Comparison of ENCODE assay signal across 9 cellular contexts in genomic region chr5:61330341-61330878, GRCh38. TPM values are rescaled to one million over a fixed set of nuclear protein-coding genes. Genes with fewer than 3 reads are reported as not detected.
DNase-seq lines count a peak whose midpoint lies in the region; ATAC-seq, FAIRE-seq and TF ChIP-seq lines count a peak whose summit lies in the region.
"Had no signal": no experiment of that assay in that cellular context is flagged by ENCODE, and none has a peak within 500 bp of the region (broad histone marks: within the 10 kb centered on the region; RNA-seq: fewer than 3 reads in every experiment).

No MANE protein-coding gene starts in this region.

- H3K56ac ChIP-seq in IMR-90 (ENCODE audit: extremely low read depth, insufficient read depth, low read length) (peak overlapping the region; percentile 80), H1 (replicated peaks; ENCODE audit: insufficient read length, low read depth, low read length) (no peak overlapping the region)

- no peaks in the 10 kb centered on the region for H3K36me3 ChIP-seq in IMR-90 (ENCODE audit: control insufficient read depth, insufficient read depth, low read length)
- no peaks in the 10 kb centered on the region for H3K36me3 ChIP-seq in H1 (ENCODE audit: control insufficient read depth in 2 of 4, insufficient read depth in 4 of 4, low read length in 3 of 4)
- H3K36me3 ChIP-seq in mesodermal cell (ENCODE audit: control insufficient read depth, insufficient read depth, low read length): no peaks in the 10 kb centered on the region
- no peaks in the 10 kb centered on the region for H3K36me3 ChIP-seq in upper lobe of left lung

- H3K14ac ChIP-seq in IMR-90 (replicated peaks; ENCODE audit: low read depth, low read length): peak overlapping the region; percentile 41
- H3K14ac ChIP-seq in H1 (ENCODE audit: insufficient read length): no peak overlapping the region

- in situ Hi-C loops in IMR-90 (cut with MboI; ENCODE audit: low sequenced_read_pairs): loop anchor here (25.0 kb wide), 1 partner anchor 482 kb away; no protein-coding TSS in a partner anchor

- peaks cover 10 to 34% of the 10 kb centered on the region in 2 experiments for H3K79me1 ChIP-seq in IMR-90 (ENCODE audit: low read depth in 1 of 2, low read length in 2 of 2)
- no peaks in the 10 kb centered on the region for H3K79me1 ChIP-seq in H1 (ENCODE audit: low read depth, low read length)

- H2BK12ac ChIP-seq in H1 (ENCODE audit: low read depth, low read length): peak overlapping the region; percentile 60; the same call in 1 of the 2 replicates

- H3K4ac ChIP-seq in IMR-90 (ENCODE audit: low read depth, low read length) (peak overlapping the region; percentile 63), H1 (replicated peaks; ENCODE audit: insufficient read length, low read depth, low read length) (no peak overlapping the region)

- H3K4me2 ChIP-seq in IMR-90 (ENCODE audit: low read depth, low read length): peak overlapping the region; percentile 83
- peak overlapping the region; percentile 69 to 97 for H3K4me2 ChIP-seq in H1 (ENCODE audit: insufficient read depth in 1 of 2, low read depth in 2 of 2, low read length in 2 of 2)

- H3K9ac ChIP-seq in IMR-90 (ENCODE audit: low read depth, low read length): peak overlapping the region; percentile 90
- H3K9ac ChIP-seq in H1 (replicated peaks in 1 of 4; ENCODE audit: extremely low read depth in 1 of 4, low read depth in 3 of 4, low read length in 3 of 4): peak overlapping the region in 2 of 4 experiments; percentile 51 to 60; a peak in 4 of 7 replicates

- H3K79me2 ChIP-seq in H1 (ENCODE audit: control insufficient read depth in 1 of 2, insufficient read depth in 2 of 2, low read length in 2 of 2): peaks cover 0 to 16% of the 10 kb centered on the region in 2 experiments; a peak in 2 of 4 replicates

- H2AFZ ChIP-seq in IMR-90 (replicated peaks; ENCODE audit: low read length, poor library complexity): peak overlapping the region; percentile 94
- H2AFZ ChIP-seq in H1 (ENCODE audit: low read length): peak overlapping the region; percentile 87

- peak overlapping the region; percentile 5 for H2BK120ac ChIP-seq in IMR-90 (ENCODE audit: low read depth, low read length)
- no peak overlapping the region for H2BK120ac ChIP-seq in H1 (replicated peaks; ENCODE audit: low read depth, low read length)

- DNase-seq in NCI-H1436 (lab: John Stamatoyannopoulos, UW): peak; percentile 29
- no peak for DNase-seq in NCI-H1436 treated with DMSO at 0.1 percent for 48 hours (lab: John Stamatoyannopoulos, UW)
- DNase-seq in IMR-90: peak; percentile 45
- peak in 4 of 5 donors; percentile 8 to 22 (median 20) for DNase-seq in T-helper 1 cell
- DNase-seq in H1 (ENCODE audit: low read depth in 1 of 2, low spot score in 2 of 2): peak in 1 of 2 experiments; percentile 75
- DNase-seq in upper lobe of left lung: peak in 1 of 2 donors; percentile 79

- peak overlapping the region; percentile 77 for H2AK9ac ChIP-seq in IMR-90 (replicated peaks; ENCODE audit: low read depth, low read length, poor library complexity)

- peaks cover 13% of the 10 kb centered on the region for H3K9me1 ChIP-seq in IMR-90 (ENCODE audit: insufficient read depth, low read length)

- H3K23ac ChIP-seq in IMR-90 (ENCODE audit: low read depth, low read length): peak overlapping the region; percentile 42
- H3K23ac ChIP-seq in H1 (ENCODE audit: insufficient read length): no peak overlapping the region

- dilution Hi-C loops in IMR-90 (cut with HindIII; ENCODE audit: low sequenced_read_pairs, unreplicated experiment): no loop called here

- H3K27me3 ChIP-seq in IMR-90 (ENCODE audit: control insufficient read depth, insufficient read depth, low read length) (no peaks in the 10 kb centered on the region), H1 (replicated peaks in 1 of 4; ENCODE audit: control insufficient read depth in 3 of 4, extremely low read depth in 1 of 4, insufficient read depth in 3 of 4, low read length in 3 of 4) (peaks cover 18 to 66% (median 45%) of the 10 kb centered on the region in 4 experiments), upper lobe of left lung (no peaks in the 10 kb centered on the region)

- H3K18ac ChIP-seq in IMR-90 (ENCODE audit: low read depth, low read length) (peak overlapping the region; percentile 72), H1 (ENCODE audit: extremely low read depth, low read length) (no peak overlapping the region; the same call in 1 of the 2 replicates)

- peaks cover 30% of the 10 kb centered on the region for H4K20me1 ChIP-seq in IMR-90 (ENCODE audit: insufficient read depth, low read length)
- peaks cover 21 to 30% of the 10 kb centered on the region in 2 experiments for H4K20me1 ChIP-seq in H1 (replicated peaks in 1 of 2; ENCODE audit: control insufficient read depth in 1 of 2, insufficient read depth in 2 of 2, low read length in 2 of 2)

- TF ChIP-seq EP300 in H1 (IDR thresholded peaks at IDR 0.05; ENCODE audit: borderline replicate concordance in 1 of 2, low read depth in 2 of 2, low read length in 2 of 2) (no peak), upper lobe of left lung (IDR thresholded peaks at IDR 0.05) (peak in 1 of 4 donors; percentile 5)

- H3K9me3 ChIP-seq in IMR-90 (ENCODE audit: control insufficient read depth, insufficient read depth, low read length) (no peaks in the 10 kb centered on the region), H1 (ENCODE audit: insufficient read depth in 2 of 2, low read depth in 1 of 2, low read length in 1 of 2) (no peaks in the 10 kb centered on the region), mesodermal cell (ENCODE audit: control insufficient read depth, low read length) (no peaks in the 10 kb centered on the region), upper lobe of left lung (no peaks in the 10 kb centered on the region)

- TF ChIP-seq CTCF in IMR-90 (conservative IDR thresholded peaks at IDR 0.05; ENCODE audit: low read depth, low read length): no peak
- no peak for TF ChIP-seq CTCF in H1 (IDR thresholded peaks at IDR 0.05; ENCODE audit: control extremely low read depth in 1 of 3, insufficient read depth in 1 of 3, low read depth in 1 of 3, low read length in 3 of 3)
- no peak for TF ChIP-seq CTCF in upper lobe of left lung (IDR thresholded peaks at IDR 0.05)

- BruUV-seq in IMR-90 (replicated peaks; lab: Mats Ljungman, UMichigan): no TSS peak

- TF ChIP-seq RAD21 in IMR-90 (IDR thresholded peaks at IDR 0.05; ENCODE audit: low read length): no peak
- TF ChIP-seq RAD21 in H1 (IDR thresholded peaks at IDR 0.05 in 1 of 2, conservative IDR thresholded peaks at IDR 0.05 in 1 of 2; ENCODE audit: low read depth in 2 of 2, low read length in 2 of 2): no peak

- peak overlapping the region; percentile 68 for H2BK5ac ChIP-seq in IMR-90 (ENCODE audit: low read depth, low read length, poor library complexity, severe bottlenecking)
- no peak overlapping the region; the same call in 1 of the 2 replicates for H2BK5ac ChIP-seq in H1 (ENCODE audit: low read depth, low read length)

- H3K23me2 ChIP-seq in H1 (ENCODE audit: low read depth, low read length): peaks cover 13% of the 10 kb centered on the region; the same call in 1 of the 2 replicates

- H3K4me3 ChIP-seq in IMR-90 (ENCODE audit: insufficient read depth, low read depth, low read length): peak overlapping the region; percentile 84
- peak overlapping the region; percentile 69 to 80 (median 78) for H3K4me3 ChIP-seq in H1 (ENCODE audit: extremely low read depth in 1 of 4, insufficient read depth in 2 of 4, low read depth in 3 of 4, low read length in 4 of 4)
- H3K4me3 ChIP-seq in mesodermal cell (ENCODE audit: extremely low read depth, insufficient read depth, low read length, poor library complexity, severe bottlenecking): peak overlapping the region; percentile 75
- H3K4me3 ChIP-seq in upper lobe of left lung: peak overlapping the region; percentile 59 to 84 (median 78)

- 0% methylated on average over 9 of the region's 32 CpGs; no CpG with 5 or more reads in 1 of the 2 experiments for WGBS in IMR-90 (ENCODE audit: extremely low coverage in 2 of 2, insufficient read length in 1 of 2), 2 experiments
- WGBS in H1 (ENCODE audit: extremely low coverage in 1 of 2, insufficient coverage in 1 of 2, insufficient read length in 1 of 2, insufficient replicate concordance in 2 of 2, low coverage in 1 of 2, low lambda C conversion rate in 2 of 2, missing lambda C conversion rate in 1 of 2), 2 experiments: 2% methylated on average over 32 of the region's 32 CpGs; no CpG with 5 or more reads in 1 of the 2 experiments
- 0 to 1% methylated on average over 21 to 31 of the region's 32 CpGs for WGBS in mesodermal cell (ENCODE audit: insufficient coverage in 2 of 2), 2 experiments
- WGBS in upper lobe of left lung, 2 donors: 2% methylated on average over 19 to 32 of the region's 32 CpGs

- peak overlapping the region; percentile 57 for H4K91ac ChIP-seq in IMR-90 (ENCODE audit: insufficient read depth, low read depth, low read length)
- H4K91ac ChIP-seq in H1 (replicated peaks; ENCODE audit: insufficient read length, low read length): no peak overlapping the region

- H4K8ac ChIP-seq in IMR-90 (ENCODE audit: low read depth in 2 of 2, low read length in 2 of 2) (peak overlapping the region; percentile 44 to 70; a peak in 1 of 4 replicates), H1 (ENCODE audit: extremely low read depth, insufficient read depth, low read length) (no peak overlapping the region)

- H3K4me1 ChIP-seq in IMR-90 (ENCODE audit: control insufficient read depth, insufficient read depth, low read length) (peaks cover 20% of the 10 kb centered on the region), H1 (replicated peaks in 1 of 4; ENCODE audit: control insufficient read depth in 3 of 4, insufficient read depth in 4 of 4, low read length in 3 of 4) (peaks cover 3 to 16% (median 10%) of the 10 kb centered on the region in 4 experiments; a peak in 6 of 7 replicates), mesodermal cell (ENCODE audit: control insufficient read depth, insufficient read depth, low read length, poor library complexity, severe bottlenecking) (peaks cover 34% of the 10 kb centered on the region), upper lobe of left lung (peaks cover 27 to 40% (median 35%) of the 10 kb centered on the region in 4 donors)

- no peak for FAIRE-seq in H1 (lab: Jason Lieb, UNC)
- FAIRE-seq: frontal cortex had no signal

- H4K5ac ChIP-seq in IMR-90 (ENCODE audit: low read depth, low read length) (peak overlapping the region; percentile 26; the same call in 1 of the 2 replicates), H1 (ENCODE audit: insufficient read length, low read depth, low read length) (no peak overlapping the region)

- H2AK5ac ChIP-seq in IMR-90 (ENCODE audit: low read depth, low read length) (0 out of 2 replicates have a peak overlapping the region, but pooled peaks have one; percentile 40), H1 (ENCODE audit: low read depth, low read length) (no peak overlapping the region)

- H3K27ac ChIP-seq in IMR-90 (ENCODE audit: insufficient read depth, low read length) (peak overlapping the region; percentile 90), H1 (ENCODE audit: low read depth, low read length) (no peak overlapping the region), mesodermal cell (ENCODE audit: low read depth, low read length, severe bottlenecking) (peak overlapping the region; percentile 94), upper lobe of left lung (peak overlapping the region; percentile 93 to 97 (median 94))

- POLR2A ChIA-PET in IMR-90 (lab: Charles Lee; ENCODE audit: unreplicated experiment): no interaction called here
- POLR2A ChIA-PET in H1 (lab: Charles Lee; ENCODE audit: partially characterized antibody): interaction anchor here (0.6 to 2.4 kb wide), 9 partner anchors 9 to 633 kb away, joined by 3 to 20 read pairs (median 3); no protein-coding TSS in a partner anchor

- ATAC-seq in IMR-90 (ENCODE audit: low read depth) (no peak), upper lobe of left lung (ENCODE audit: low FRiP score in 2 of 2) (peak in 1 of 2 donors; percentile 0), HG02623 (IDR thresholded peaks at IDR 0.05; ENCODE audit: unreplicated experiment) (no peak)

- intact Hi-C loops in IMR-90 (cut with micrococcal nuclease): loop anchor here (1.0 to 10.0 kb wide), 8 partner anchors 29 to 656 kb away; no protein-coding TSS in a partner anchor

- TF ChIP-seq POLR2A in IMR-90 (IDR thresholded peaks at IDR 0.05; ENCODE audit: low read depth, low read length): peak; percentile 32; the same call in 1 of the 2 replicates
- no peak for TF ChIP-seq POLR2A in H1 (IDR thresholded peaks at IDR 0.05; ENCODE audit: control extremely low read depth in 1 of 2, low read depth in 2 of 2, low read length in 2 of 2)
- no peak for TF ChIP-seq POLR2A in upper lobe of left lung (IDR thresholded peaks at IDR 0.05)

- H2BK15ac ChIP-seq in IMR-90 (ENCODE audit: low read depth, low read length): peak overlapping the region; percentile 55; the same call in 1 of the 3 replicates
- no peak overlapping the region for H2BK15ac ChIP-seq in H1 (ENCODE audit: low read length)

- CTCF ChIA-PET in IMR-90 (lab: Yijun Ruan, JAX): interaction anchor here (0.6 to 1.5 kb wide), 3 partner anchors 16 to 152 kb away, joined by 3 to 5 read pairs (median 3); no protein-coding TSS in a partner anchor
- CTCF ChIA-PET in H1 (lab: Charles Lee; ENCODE audit: partially characterized antibody): interaction anchor here (0.5 to 2.5 kb wide), 10 partner anchors 9 to 608 kb away, joined by 3 to 9 read pairs (median 4); no protein-coding TSS in a partner anchor

- 0 out of 2 replicates have a peak overlapping the region, but pooled peaks have one; percentile 0 for H2BK20ac ChIP-seq in IMR-90 (ENCODE audit: low read depth, low read length)
- no peak overlapping the region for H2BK20ac ChIP-seq in H1 (ENCODE audit: low read length)

RNA-seq across cellular contexts. Expression of gene ZSWIM6, which starts 1.6 kb away (rescaled TPM):
- total RNA-seq in IMR-90 (2012; rRNA removed) (10.8 TPM in 2 replicates), upper lobe of left lung (10 to 100 TPM; 10.5 to 22.3 (median 15.7) TPM)
- polyA plus RNA-seq in IMR-90 (2012; rRNA removed) (12.7 and 14.1 TPM in 2 replicates), H1 (2011; rRNA removed) (6.7 and 7.9 TPM in 2 replicates)
- 4.5 and 6.0 TPM in 2 replicates for polyA plus RNA-seq in IMR-90 (2012; cell fraction: cytosol; rRNA removed)
- 31.9 and 56.3 TPM in 2 replicates for polyA plus RNA-seq in IMR-90 (2012; cell fraction: nucleus; rRNA removed; ENCODE audit: low replicate concordance)
- 11.4 and 12.4 TPM in 2 replicates for total RNA-seq in H1 (2021; fragmentation: NEBNext Ultra II Directional; extraction: Animal tissue kit (Norgen Biotek cat#: 25700))
- 6.9 TPM for polyA plus RNA-seq in H1 (2011; cell fraction: cytosol; rRNA removed)
- polyA plus RNA-seq in H1 (2011; cell fraction: nucleus; rRNA removed): 13.6 TPM
- polyA plus RNA-seq in H1 (2012, experiment 1 of 2): 6.3 to 8.9 TPM (median 7.9 TPM) in 4 replicates
- polyA plus RNA-seq in H1 (2012, experiment 2 of 2): 0.88 TPM
- polyA plus RNA-seq in H1 (2013, experiment 1 of 2): 7.7 TPM
- polyA plus RNA-seq in H1 (2013, experiment 2 of 2): 7.1 TPM
- 28.0 and 30.8 TPM in 2 replicates for polyA minus RNA-seq in H1 (2011; rRNA and poly(A)+ RNA removed)
- 11.1 TPM for polyA minus RNA-seq in H1 (2011; cell fraction: cytosol; rRNA and poly(A)+ RNA removed)
- polyA minus RNA-seq in H1 (2011; cell fraction: nucleus; rRNA and poly(A)+ RNA removed): 17.0 TPM
- polyA plus RNA-seq in mesodermal cell (2013, experiment 1 of 2): 28.0 TPM
- polyA plus RNA-seq in mesodermal cell (2013, experiment 2 of 2): 24.4 TPM
